Comparison of ENCODE assay signal across 13 cellular contexts in the genomic region with DNA sequence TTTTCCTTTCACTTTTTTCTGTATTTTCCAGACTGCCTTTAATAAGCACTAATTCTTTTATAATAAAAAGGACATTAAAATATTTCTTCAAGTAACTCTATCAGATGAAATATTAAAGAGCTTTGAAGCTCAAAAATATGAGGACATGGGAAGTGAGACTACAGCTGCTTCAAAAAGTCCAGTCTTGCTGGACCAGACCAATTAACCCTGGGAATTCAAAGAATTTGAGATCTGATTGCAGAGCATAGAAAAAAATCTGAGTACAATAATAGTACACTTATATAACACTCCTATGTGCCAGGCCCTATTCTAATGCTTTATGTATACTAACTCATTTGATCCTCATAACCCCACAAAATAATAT. TPM values are rescaled to one million over a fixed set of nuclear protein-coding genes. Genes with fewer than 3 reads are reported as not detected.
DNase-seq lines count a peak whose midpoint lies in the region; ATAC-seq, FAIRE-seq and TF ChIP-seq lines count a peak whose summit lies in the region.
"Had no signal": no experiment of that assay in that cellular context is flagged by ENCODE, and none has a peak within 500 bp of the region (broad histone marks: within the 10 kb centered on the region; RNA-seq: fewer than 3 reads in every experiment).

No MANE protein-coding gene starts in this region.

- no peaks in the 10 kb centered on the region for H3K27me3 ChIP-seq in keratinocyte (ENCODE audit: control insufficient read depth, extremely low read depth, insufficient read depth, low read length)
- H3K27me3 ChIP-seq in testis = no peaks in the 10 kb centered on the region

- peak overlapping the region; percentile 89 for H3K27ac ChIP-seq in keratinocyte (ENCODE audit: control insufficient read depth, insufficient read depth, low read length)
- peak overlapping the region; percentile 76 to 95 for H3K27ac ChIP-seq in testis

- peak overlapping the region; percentile 51 for H3K4me2 ChIP-seq in keratinocyte (ENCODE audit: control insufficient read depth, extremely low read depth, insufficient read depth, low read depth, low read length)

- H3K4me1 Mint-ChIP-seq in activated CD4-positive, alpha-beta T cell treated with anti-CD3 and anti-CD28 coated beads, Interleukin-2, amount 10 ng/mL, durations not matched to agents 7 days and 5 days = peaks cover 61% of the 10 kb centered on the region
- H3K4me1 Mint-ChIP-seq in activated naive CD8-positive, alpha-beta T cell (ENCODE audit: low read depth) = peaks cover 84% of the 10 kb centered on the region

- peaks cover 67% of the 10 kb centered on the region for H3K4me1 ChIP-seq in keratinocyte (ENCODE audit: control insufficient read depth, extremely low read depth, insufficient read depth, low read length)
- H3K4me1 ChIP-seq in testis = peaks cover 64% of the 10 kb centered on the region

- H3K9me1 ChIP-seq in keratinocyte (ENCODE audit: control insufficient read depth, extremely low read depth, insufficient read depth, low read length) = peaks cover 2% of the 10 kb centered on the region

- DNase-seq in activated CD4-positive, alpha-beta T cell treated with anti-CD3 and anti-CD28 coated beads, Interleukin-2, amount 10 ng/mL, durations not matched to agents 7 days and 5 days = no peak
- DNase-seq in activated CD4-positive, alpha-beta T cell treated with anti-CD3 and anti-CD28 coated beads for 48 hours = no peak
- DNase-seq in keratinocyte (ENCODE audit: low read depth, low spot score) (no peak), testis (no peak), foreskin fibroblast (no peak), GM13977 (ENCODE audit: low spot score) (no peak)
- DNase-seq: NCI-H82 had no signal

- H4K20me1 ChIP-seq in keratinocyte (ENCODE audit: control insufficient read depth, extremely low read depth, insufficient read depth, low read length) = no peaks in the 10 kb centered on the region

- no peaks in the 10 kb centered on the region for H3K9me3 ChIP-seq in keratinocyte (ENCODE audit: control insufficient read depth, low read depth, low read length)
- no peaks in the 10 kb centered on the region for H3K9me3 ChIP-seq in testis

- H3K9ac ChIP-seq in keratinocyte (ENCODE audit: control insufficient read depth, extremely low read depth, insufficient read depth, low read length) = peak overlapping the region; percentile 66

- TF ChIP-seq POLR2A in testis (IDR thresholded peaks at IDR 0.05) = no peak

- H3K36me3 ChIP-seq in keratinocyte (ENCODE audit: control insufficient read depth in 2 of 2, extremely low read depth in 1 of 2, insufficient read depth in 2 of 2, low read length in 2 of 2) (no peaks in the 10 kb centered on the region), testis (ENCODE audit: low read depth, missing control alignments) (no peaks in the 10 kb centered on the region)

- CTCF ChIA-PET in activated CD4-positive, alpha-beta T cell treated with anti-CD3 and anti-CD28 coated beads, Interleukin-2, amount 10 ng/mL, durations not matched to agents 7 days and 5 days (lab: Charles Lee) = interaction anchor here (1.0 kb wide), 1 partner anchor 10 kb away, joined by 3 read pairs; no protein-coding TSS in a partner anchor

- FAIRE-seq in keratinocyte (lab: Jason Lieb, UNC) = no peak
- FAIRE-seq: A204.1 had no signal

- no peaks in the 10 kb centered on the region for H3K9me3 Mint-ChIP-seq in activated CD4-positive, alpha-beta T cell treated with anti-CD3 and anti-CD28 coated beads, Interleukin-2, amount 10 ng/mL, durations not matched to agents 7 days and 5 days
- no peaks in the 10 kb centered on the region for H3K9me3 Mint-ChIP-seq in activated naive CD8-positive, alpha-beta T cell (ENCODE audit: low read depth)
- H3K9me3 Mint-ChIP-seq: IgD-negative memory B cell had no signal

- intact Hi-C loops in testis (cut with DNase I; ENCODE audit: low total_unique reads) = no loop called here

- no peak overlapping the region for H2AFZ ChIP-seq in keratinocyte (ENCODE audit: control insufficient read depth, low read length)

- dilution Hi-C loops in keratinocyte (cut with MboI; ENCODE audit: extremely low pct_ligation_motif_present, low sequenced_read_pairs) = no loop called here

- in situ Hi-C loops in GM13977 (cut with MboI; ENCODE audit: low pct_unique_long_range_greater_than_20kb, low sequenced_read_pairs, unreplicated experiment) = no loop called here

- no peak for ATAC-seq in HG02973 (IDR thresholded peaks at IDR 0.05; ENCODE audit: unreplicated experiment)

- TF ChIP-seq CTCF in keratinocyte (optimal IDR thresholded peaks at IDR 0.05 in 1 of 3, IDR thresholded peaks at IDR 0.05 in 1 of 3, conservative IDR thresholded peaks at IDR 0.05 in 1 of 3; ENCODE audit: extremely low read depth in 1 of 3, insufficient read depth in 2 of 3, low read length in 3 of 3) (no peak), testis (IDR thresholded peaks at IDR 0.05) (no peak), foreskin fibroblast (IDR thresholded peaks at IDR 0.05; ENCODE audit: low read depth, low read length) (no peak), GM13977 (IDR thresholded peaks at IDR 0.05; ENCODE audit: extremely low read depth, insufficient read depth, missing control alignments) (no peak)

- H3K27ac Mint-ChIP-seq in activated CD4-positive, alpha-beta T cell treated with anti-CD3 and anti-CD28 coated beads, Interleukin-2, amount 10 ng/mL, durations not matched to agents 7 days and 5 days = peak overlapping the region; percentile 76
- H3K27ac Mint-ChIP-seq in activated naive CD8-positive, alpha-beta T cell = peak overlapping the region; percentile 90

- H3K4me3 ChIP-seq in keratinocyte (ENCODE audit: control insufficient read depth in 2 of 3, extremely low read depth in 1 of 3, insufficient read depth in 2 of 3, low read depth in 1 of 3, low read length in 3 of 3) = peak overlapping the region in 2 of 3 experiments; percentile 50 to 60
- H3K4me3 ChIP-seq in testis = no peak overlapping the region
- H3K4me3 ChIP-seq in foreskin fibroblast (ENCODE audit: low read depth in 1 of 2, low read length in 2 of 2) = no peak overlapping the region

- peak overlapping the region; percentile 2 for H3K4me3 Mint-ChIP-seq in activated CD4-positive, alpha-beta T cell treated with anti-CD3 and anti-CD28 coated beads, Interleukin-2, amount 10 ng/mL, durations not matched to agents 7 days and 5 days
- peak overlapping the region; percentile 62 for H3K4me3 Mint-ChIP-seq in activated naive CD8-positive, alpha-beta T cell

- H3K36me3 Mint-ChIP-seq in activated CD4-positive, alpha-beta T cell treated with anti-CD3 and anti-CD28 coated beads, Interleukin-2, amount 10 ng/mL, durations not matched to agents 7 days and 5 days (ENCODE audit: low read depth) = peaks cover 37% of the 10 kb centered on the region
- H3K36me3 Mint-ChIP-seq in activated naive CD8-positive, alpha-beta T cell = peaks cover 9% of the 10 kb centered on the region

- POLR2A ChIA-PET in activated CD4-positive, alpha-beta T cell treated with anti-CD3 and anti-CD28 coated beads, Interleukin-2, amount 10 ng/mL, durations not matched to agents 7 days and 5 days (lab: Charles Lee) = no interaction called here

- H3K79me2 ChIP-seq in keratinocyte (ENCODE audit: control insufficient read depth, insufficient read depth, low read length) = peaks cover 83% of the 10 kb centered on the region

- no peaks in the 10 kb centered on the region for H3K27me3 Mint-ChIP-seq in activated CD4-positive, alpha-beta T cell treated with anti-CD3 and anti-CD28 coated beads, Interleukin-2, amount 10 ng/mL, durations not matched to agents 7 days and 5 days
- no peaks in the 10 kb centered on the region for H3K27me3 Mint-ChIP-seq in activated naive CD8-positive, alpha-beta T cell
- H3K27me3 Mint-ChIP-seq: IgD-negative memory B cell had no signal

RNA-seq across cellular contexts. Expression of a gene that starts 9.8 kb away (rescaled TPM):
- 10 to 100 TPM; 30.6 to 34.7 TPM for total RNA-seq in activated CD4-positive, alpha-beta T cell treated with anti-CD3 and anti-CD28 coated beads, Interleukin-2, amount 10 ng/mL, durations not matched to agents 7 days and 5 days
- polyA plus RNA-seq in keratinocyte (40.0 to 46.1 TPM (median 41.6 TPM) in 3 replicates), testis (ENCODE audit: insufficient read depth, low read depth, low replicate concordance) (44.9 TPM)
- polyA plus RNA-seq in keratinocyte (2011; ENCODE audit: low read depth) = 7.0 TPM
- polyA plus RNA-seq in keratinocyte (2011; cell fraction: cytosol; rRNA removed) = 12.6 and 23.7 TPM in 2 replicates
- polyA plus RNA-seq in keratinocyte (2011; cell fraction: nucleus; rRNA removed) = 56.7 and 60.9 TPM in 2 replicates
- 14.0 and 27.5 TPM in 2 replicates for polyA plus RNA-seq in keratinocyte (2012; ENCODE audit: low replicate concordance)
- 74.8 to 108 TPM (median 101 TPM) in 3 replicates for polyA minus RNA-seq in keratinocyte
- polyA minus RNA-seq in keratinocyte (2011; cell fraction: cytosol; rRNA and poly(A)+ RNA removed) = 33.6 TPM
- 82.5 and 161 TPM in 2 replicates for polyA minus RNA-seq in keratinocyte (2011; cell fraction: nucleus; rRNA and poly(A)+ RNA removed)
- 10 to 100 TPM; 63.6 to 67.6 TPM for total RNA-seq in testis

RNA-seq across cellular contexts. Expression of a gene that starts 57.1 kb away (rescaled TPM):
- not detected for total RNA-seq in activated CD4-positive, alpha-beta T cell treated with anti-CD3 and anti-CD28 coated beads, Interleukin-2, amount 10 ng/mL, durations not matched to agents 7 days and 5 days
- polyA plus RNA-seq in keratinocyte = 0.01 to 0.03 TPM in 2 of 3 replicates, not detected in the other
- not detected for polyA plus RNA-seq in keratinocyte (2011; ENCODE audit: low read depth)
- 0.01 and 0.04 TPM in 2 replicates for polyA plus RNA-seq in keratinocyte (2011; cell fraction: cytosol; rRNA removed)
- polyA plus RNA-seq in keratinocyte (2011; cell fraction: nucleus; rRNA removed) = 0.09 TPM in 1 of 2 replicates, not detected in the other
- polyA plus RNA-seq in keratinocyte (2012; ENCODE audit: low replicate concordance) = 0.01 TPM in 1 of 2 replicates, not detected in the other
- polyA minus RNA-seq in keratinocyte = not detected in 3 replicates
- not detected for polyA minus RNA-seq in keratinocyte (2011; cell fraction: cytosol; rRNA and poly(A)+ RNA removed)
- 0.08 TPM in 1 of 2 replicates, not detected in the other for polyA minus RNA-seq in keratinocyte (2011; cell fraction: nucleus; rRNA and poly(A)+ RNA removed)
- 1 to 10 TPM; 5.3 to 9.3 TPM for total RNA-seq in testis
- polyA plus RNA-seq in testis (ENCODE audit: insufficient read depth, low read depth, low replicate concordance) = 6.0 TPM
- total RNA-seq: esophagus mucosa, GM12878 had no signal
- polyA plus RNA-seq: GM12878, IgD-negative memory B cell had no signal

Comparison
In these comparisons a context has a peak if more than half of its experiments do, and no peak if none do; other contexts are left out.
1. H3K4me3 ChIP-seq: peak in keratinocyte (2 of 3); none in testis (0 of 2) and foreskin fibroblast (0 of 2).
2. RNA of a gene that starts 57.1 kb away (total RNA-seq): 5.3 to 9.3 TPM in testis; not detected in activated CD4-positive, alpha-beta T cell treated with anti-CD3 and anti-CD28 coated beads, Interleukin-2, amount 10 ng/mL, durations not matched to agents 7 days and 5 days; every median in the first group is over 4 times any median in the second.